Comparison of ENCODE assay signal across 9 cellular contexts in genomic region chr6:132131777-132132176, GRCh38.
A peak's percentile ranks its signal among the peaks of the same experiment; 100 is the strongest.
DNase-seq lines count a peak whose midpoint lies in the region; ATAC-seq, FAIRE-seq and TF ChIP-seq lines count a peak whose summit lies in the region.
"Had no signal": no experiment of that assay in that cellular context is flagged by ENCODE, and none has a peak within 500 bp of the region (broad histone marks: within the 10 kb centered on the region; RNA-seq: fewer than 3 reads in every experiment).

No MANE protein-coding gene starts in this region.

- H3K27me3 ChIP-seq in astrocyte (ENCODE audit: insufficient read depth, low read length), result no peaks in the 10 kb centered on the region

- no peaks in the 10 kb centered on the region for H4K20me1 ChIP-seq in astrocyte (ENCODE audit: insufficient read depth, low read length)

- DNase-seq in activated naive CD8-positive, alpha-beta T cell treated with anti-CD3 and anti-CD28 coated beads for 36 hours, result no peak
- DNase-seq in activated naive CD8-positive, alpha-beta T cell treated with anti-CD3 and anti-CD28 coated beads, Interleukin-2, amount 50 U/mL, for 24 hours, result no peak
- DNase-seq in astrocyte (ENCODE audit: low read depth) (peak; percentile 99), kidney glomerular epithelial cell (lab: John Stamatoyannopoulos, UW) (peak; percentile 98), urothelium cell line (ENCODE audit: low spot score) (peak; percentile 87), cerebellum (ENCODE audit: low spot score) (no peak)
- no peak for DNase-seq in activated naive CD4-positive, alpha-beta T cell treated with anti-CD3 and anti-CD28 coated beads, Interleukin-2, amount 50 U/mL, for 72 hours (ENCODE audit: low spot score in 2 of 2)
- no peak for DNase-seq in stimulated activated CD4-positive, alpha-beta T cell treated with anti-CD3 and anti-CD28 coated beads, Interleukin-2, amount 100 ng/mL, for 48 hours
- DNase-seq: DND-41 had no signal

- H3K27ac Mint-ChIP-seq in activated naive CD8-positive, alpha-beta T cell treated with anti-CD3 and anti-CD28 coated beads for 36 hours, result peak overlapping the region; percentile 31
- no peak overlapping the region for H3K27ac Mint-ChIP-seq in activated naive CD8-positive, alpha-beta T cell treated with anti-CD3 and anti-CD28 coated beads, Interleukin-2, amount 50 U/mL, for 24 hours
- peak overlapping the region; percentile 100 for H3K27ac Mint-ChIP-seq in astrocyte (ENCODE audit: unreplicated experiment)
- no peak overlapping the region for H3K27ac Mint-ChIP-seq in activated naive CD4-positive, alpha-beta T cell treated with anti-CD3 and anti-CD28 coated beads, Interleukin-2, amount 50 U/mL, for 72 hours

- H3K27ac ChIP-seq in astrocyte (ENCODE audit: low read depth, low read length), result peak overlapping the region; percentile 96

- H3K4me3 Mint-ChIP-seq in activated naive CD8-positive, alpha-beta T cell treated with anti-CD3 and anti-CD28 coated beads for 36 hours, result no peak overlapping the region
- no peak overlapping the region for H3K4me3 Mint-ChIP-seq in activated naive CD8-positive, alpha-beta T cell treated with anti-CD3 and anti-CD28 coated beads, Interleukin-2, amount 50 U/mL, for 24 hours
- H3K4me3 Mint-ChIP-seq in astrocyte (ENCODE audit: unreplicated experiment), result peak overlapping the region; percentile 10

- H3K4me1 Mint-ChIP-seq in activated naive CD8-positive, alpha-beta T cell treated with anti-CD3 and anti-CD28 coated beads for 36 hours, result no peaks in the 10 kb centered on the region
- H3K4me1 Mint-ChIP-seq in activated naive CD8-positive, alpha-beta T cell treated with anti-CD3 and anti-CD28 coated beads, Interleukin-2, amount 50 U/mL, for 24 hours, result peaks cover 8% of the 10 kb centered on the region
- H3K4me1 Mint-ChIP-seq in astrocyte (ENCODE audit: low read depth, unreplicated experiment), result peaks cover 41% of the 10 kb centered on the region

- FAIRE-seq in astrocyte (lab: Jason Lieb, UNC) (peak; percentile 100), urothelium cell line (lab: Jason Lieb, UNC) (no peak)

- H3K4me3 ChIP-seq in astrocyte (ENCODE audit: insufficient read depth, low read depth, low read length), result no peak overlapping the region

- H3K9me3 Mint-ChIP-seq in activated naive CD8-positive, alpha-beta T cell treated with anti-CD3 and anti-CD28 coated beads for 36 hours, result no peaks in the 10 kb centered on the region
- H3K9me3 Mint-ChIP-seq in activated naive CD8-positive, alpha-beta T cell treated with anti-CD3 and anti-CD28 coated beads, Interleukin-2, amount 50 U/mL, for 24 hours, result no peaks in the 10 kb centered on the region
- no peaks in the 10 kb centered on the region for H3K9me3 Mint-ChIP-seq in astrocyte (ENCODE audit: unreplicated experiment)
- H3K9me3 Mint-ChIP-seq in activated naive CD4-positive, alpha-beta T cell treated with anti-CD3 and anti-CD28 coated beads, Interleukin-2, amount 50 U/mL, for 72 hours, result no peaks in the 10 kb centered on the region

- ATAC-seq in activated naive CD8-positive, alpha-beta T cell treated with anti-CD3 and anti-CD28 coated beads, Interleukin-2, amount 50 U/mL, for 24 hours, result no peak
- ATAC-seq in activated naive CD4-positive, alpha-beta T cell treated with anti-CD3 and anti-CD28 coated beads, Interleukin-2, amount 50 U/mL, for 72 hours, result no peak

- no peaks in the 10 kb centered on the region for H3K79me2 ChIP-seq in astrocyte (ENCODE audit: insufficient read depth, low read length)

- H2AFZ ChIP-seq in astrocyte (ENCODE audit: low read depth, low read length), result no peak overlapping the region

- TF ChIP-seq CTCF in astrocyte (IDR thresholded peaks at IDR 0.05; ENCODE audit: insufficient read depth, low read depth, low read length), result no peak

- H3K9ac ChIP-seq in astrocyte (ENCODE audit: low read length), result peak overlapping the region; percentile 81

- H3K27me3 Mint-ChIP-seq in activated naive CD8-positive, alpha-beta T cell treated with anti-CD3 and anti-CD28 coated beads for 36 hours, result peaks cover 20% of the 10 kb centered on the region
- H3K27me3 Mint-ChIP-seq in activated naive CD8-positive, alpha-beta T cell treated with anti-CD3 and anti-CD28 coated beads, Interleukin-2, amount 50 U/mL, for 24 hours, result no peaks in the 10 kb centered on the region
- no peaks in the 10 kb centered on the region for H3K27me3 Mint-ChIP-seq in astrocyte (ENCODE audit: low read depth, unreplicated experiment)

- H3K36me3 Mint-ChIP-seq in activated naive CD8-positive, alpha-beta T cell treated with anti-CD3 and anti-CD28 coated beads for 36 hours, result no peaks in the 10 kb centered on the region
- no peaks in the 10 kb centered on the region for H3K36me3 Mint-ChIP-seq in activated naive CD8-positive, alpha-beta T cell treated with anti-CD3 and anti-CD28 coated beads, Interleukin-2, amount 50 U/mL, for 24 hours (ENCODE audit: low read depth)
- no peaks in the 10 kb centered on the region for H3K36me3 Mint-ChIP-seq in astrocyte (ENCODE audit: low read depth, unreplicated experiment)
- H3K36me3 Mint-ChIP-seq in activated naive CD4-positive, alpha-beta T cell treated with anti-CD3 and anti-CD28 coated beads, Interleukin-2, amount 50 U/mL, for 72 hours, result no peaks in the 10 kb centered on the region

- no peaks in the 10 kb centered on the region for H3K9me3 ChIP-seq in astrocyte (ENCODE audit: insufficient read depth, low read depth, low read length)

- H3K36me3 ChIP-seq in astrocyte (ENCODE audit: insufficient read depth, low read length), result no peaks in the 10 kb centered on the region

- H3K4me2 ChIP-seq in astrocyte (ENCODE audit: low read length), result peak overlapping the region; percentile 68

- peaks cover 32% of the 10 kb centered on the region for H3K4me1 ChIP-seq in astrocyte (ENCODE audit: insufficient read depth, low read length)

Comparison
In these comparisons a context has a peak if more than half of its experiments do, and no peak if none do; other contexts are left out.
1. H3K27ac Mint-ChIP-seq: peak in activated naive CD8-positive, alpha-beta T cell treated with anti-CD3 and anti-CD28 coated beads for 36 hours (single experiment) and astrocyte (single experiment); none in activated naive CD8-positive, alpha-beta T cell treated with anti-CD3 and anti-CD28 coated beads, Interleukin-2, amount 50 U/mL, for 24 hours (single experiment) and activated naive CD4-positive, alpha-beta T cell treated with anti-CD3 and anti-CD28 coated beads, Interleukin-2, amount 50 U/mL, for 72 hours (0 of 2).
2. DNase-seq: peak in astrocyte (single experiment), kidney glomerular epithelial cell (single experiment) and urothelium cell line (single experiment); none in activated naive CD8-positive, alpha-beta T cell treated with anti-CD3 and anti-CD28 coated beads for 36 hours (single experiment), activated naive CD8-positive, alpha-beta T cell treated with anti-CD3 and anti-CD28 coated beads, Interleukin-2, amount 50 U/mL, for 24 hours (single experiment), activated naive CD4-positive, alpha-beta T cell treated with anti-CD3 and anti-CD28 coated beads, Interleukin-2, amount 50 U/mL, for 72 hours (0 of 2), cerebellum (single experiment) and stimulated activated CD4-positive, alpha-beta T cell treated with anti-CD3 and anti-CD28 coated beads, Interleukin-2, amount 100 ng/mL, for 48 hours (0 of 2).